In genomic region chr3:152865675-152866074, GRCh38 we compare ENCODE assay signal across 1 cellular context.
TF ChIP-seq lines count a peak whose summit lies in the region.

No MANE protein-coding gene starts in this region.

TF ChIP-seq in K562, 482 proteins besides CTCF, POLR2A, EP300 and RAD21 (continued from another document and continues in another):
- no peak for TF ChIP-seq E2F1 (CRISPR knock-in tag; IDR thresholded peaks at IDR 0.05)
- no peak for TF ChIP-seq ZFX (CRISPR knock-in tag; IDR thresholded peaks at IDR 0.05)
- TF ChIP-seq LEF1 (IDR thresholded peaks at IDR 0.05): no peak
- TF ChIP-seq NFIC (IDR thresholded peaks at IDR 0.05): peak; percentile 89
- peak; percentile 22; the same call in 1 of the 2 replicates for TF ChIP-seq ZNF316 (IDR thresholded peaks at IDR 0.05)
- TF ChIP-seq MAFF (IDR thresholded peaks at IDR 0.05; ENCODE audit: low read length): peak; percentile 2; the same call in 1 of the 2 replicates
- peak; percentile 17; the same call in 1 of the 2 replicates for TF ChIP-seq MAFK (IDR thresholded peaks at IDR 0.05; ENCODE audit: low read length)
- TF ChIP-seq L3MBTL2 (IDR thresholded peaks at IDR 0.05): no peak
- no peak for TF ChIP-seq ZNF696 (CRISPR knock-in tag; conservative IDR thresholded peaks at IDR 0.05)
- TF ChIP-seq NFE2 (IDR thresholded peaks at IDR 0.05; ENCODE audit: low read depth): peak; percentile 88
- no peak for TF ChIP-seq ETV6 (IDR thresholded peaks at IDR 0.05; ENCODE audit: borderline replicate concordance in 1 of 2, low read depth in 2 of 2, low read length in 1 of 2)
- TF ChIP-seq ETV6 (CRISPR knock-in tag; IDR thresholded peaks at IDR 0.05; ENCODE audit: borderline replicate concordance): no peak
- TF ChIP-seq AFF4 (CRISPR knock-in tag; IDR thresholded peaks at IDR 0.05): no peak
- TF ChIP-seq CBX8 (IDR thresholded peaks at IDR 0.05; ENCODE audit: borderline replicate concordance, extremely low read depth, low read depth, low read length, poor library complexity, severe bottlenecking): no peak
- no peak for TF ChIP-seq RNF219 (CRISPR knock-in tag; IDR thresholded peaks at IDR 0.05)
- TF ChIP-seq JUND (IDR thresholded peaks at IDR 0.05; ENCODE audit: borderline replicate concordance, low read depth, low read length): 0 out of 2 replicates have a peak, but pooled peaks have one; percentile 4
- TF ChIP-seq JUND (tag; IDR thresholded peaks at IDR 0.05; ENCODE audit: borderline replicate concordance, low read depth, low read length): no peak
- no peak for TF ChIP-seq ZBTB12 (CRISPR knock-in tag; IDR thresholded peaks at IDR 0.05)
- TF ChIP-seq HNRNPUL1 (IDR thresholded peaks at IDR 0.05; ENCODE audit: low read length): no peak
- TF ChIP-seq ZNF23 (CRISPR knock-in tag; IDR thresholded peaks at IDR 0.05): no peak
- no peak for TF ChIP-seq PHB2 (IDR thresholded peaks at IDR 0.05; ENCODE audit: low read depth)
- no peak for TF ChIP-seq ELK1 (CRISPR knock-in tag; IDR thresholded peaks at IDR 0.05)
- no peak for TF ChIP-seq POLR3G (IDR thresholded peaks at IDR 0.05; ENCODE audit: extremely low read depth, insufficient read length, insufficient replicate concordance)
- no peak for TF ChIP-seq ZKSCAN1 (IDR thresholded peaks at IDR 0.05; ENCODE audit: low read depth, low read length)
- TF ChIP-seq PHF21A (IDR thresholded peaks at IDR 0.05; ENCODE audit: borderline replicate concordance, low read depth): no peak
- 0 out of 2 replicates have a peak, but pooled peaks have one; percentile 44 for TF ChIP-seq MAFG (tag; conservative IDR thresholded peaks at IDR 0.05)
- TF ChIP-seq RERE (CRISPR knock-in tag; IDR thresholded peaks at IDR 0.05; ENCODE audit: borderline replicate concordance): no peak
- TF ChIP-seq SLC30A9 (CRISPR knock-in tag; IDR thresholded peaks at IDR 0.05): no peak
- no peak for TF ChIP-seq NUFIP1 (IDR thresholded peaks at IDR 0.05; ENCODE audit: partially characterized antibody)
- no peak for TF ChIP-seq CHAMP1 (IDR thresholded peaks at IDR 0.05)
- TF ChIP-seq MECOM (CRISPR knock-in tag; IDR thresholded peaks at IDR 0.05): no peak
- 0 out of 2 replicates have a peak, but pooled peaks have one; percentile 47 for TF ChIP-seq HMBOX1 (IDR thresholded peaks at IDR 0.05)
- no peak for TF ChIP-seq HMG20A (CRISPR knock-in tag; conservative IDR thresholded peaks at IDR 0.05)
- TF ChIP-seq ZNF707 (CRISPR knock-in tag; conservative IDR thresholded peaks at IDR 0.05): no peak
- TF ChIP-seq C11orf30 (IDR thresholded peaks at IDR 0.05; ENCODE audit: low read depth): peak; percentile 71
- TF ChIP-seq NFRKB (IDR thresholded peaks at IDR 0.05; ENCODE audit: low read depth): no peak
- no peak for TF ChIP-seq ILF3 (IDR thresholded peaks at IDR 0.05; ENCODE audit: borderline replicate concordance)
- TF ChIP-seq ZNF639 (CRISPR knock-in tag; conservative IDR thresholded peaks at IDR 0.05 in 1 of 2, IDR thresholded peaks at IDR 0.05 in 1 of 2): no peak
- no peak for TF ChIP-seq ZNF512 (tag; IDR thresholded peaks at IDR 0.05)
